Comparison of ENCODE assay signal across 26 cellular contexts in the genomic region with DNA sequence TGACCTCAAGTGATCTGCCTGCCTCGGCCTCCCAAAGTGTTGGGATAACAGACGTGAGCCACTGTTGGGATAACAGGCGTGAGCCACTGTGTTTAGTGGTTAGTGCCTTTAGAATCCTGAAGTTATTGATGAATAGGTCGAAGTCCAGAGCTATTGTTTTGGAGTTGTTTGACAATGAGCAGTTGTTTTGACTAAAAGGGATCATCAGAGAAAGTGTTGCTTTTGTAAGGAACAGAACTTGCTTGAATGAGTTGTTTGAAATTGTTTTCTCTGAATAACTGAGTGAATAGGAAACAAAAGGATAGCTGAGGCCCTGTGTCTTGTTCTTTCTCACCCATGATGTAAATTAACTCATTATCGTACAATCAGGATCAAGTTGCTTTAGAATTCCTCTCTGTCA. TPM values are rescaled to one million over a fixed set of nuclear protein-coding genes. Genes with fewer than 3 reads are reported as not detected.
DNase-seq lines count a peak whose midpoint lies in the region; ATAC-seq, FAIRE-seq and TF ChIP-seq lines count a peak whose summit lies in the region.
"Had no signal": no experiment of that assay in that cellular context is flagged by ENCODE, and none has a peak within 500 bp of the region (broad histone marks: within the 10 kb centered on the region; RNA-seq: fewer than 3 reads in every experiment).

No MANE protein-coding gene starts in this region.

- no peaks in the 10 kb centered on the region for H3F3A ChIP-seq in smooth muscle cell (ENCODE audit: low read depth)

- intact Hi-C loops in HepG2 (cut with micrococcal nuclease; ENCODE audit: unreplicated experiment): no loop called here
- intact Hi-C loops in right lobe of liver (cut with DNase I): no loop called here
- intact Hi-C loops in pancreas (cut with DNase I): no loop called here

- H3K4me3 ChIP-seq in HepG2 (replicated peaks in 1 of 3; ENCODE audit: insufficient read depth in 1 of 3, low read depth in 2 of 3, low read length in 3 of 3): no peak overlapping the region
- no peak overlapping the region for H3K4me3 ChIP-seq in right lobe of liver
- no peak overlapping the region for H3K4me3 ChIP-seq in smooth muscle cell
- H3K4me3 ChIP-seq in pancreas: no peak overlapping the region
- H3K4me3 ChIP-seq: A549, GM23338 had no signal

- ATAC-seq in HepG2 (no peak), right lobe of liver (no peak), GM18498 (IDR thresholded peaks at IDR 0.05; ENCODE audit: unreplicated experiment) (no peak), pancreas (no peak)
- ATAC-seq: A549, GM23338, HCT116 had no signal

- H3K9ac ChIP-seq in HepG2 (ENCODE audit: insufficient read depth, low read depth, low read length): no peak overlapping the region
- no peak overlapping the region for H3K9ac ChIP-seq in smooth muscle cell (ENCODE audit: low read depth)

- in situ Hi-C loops in HepG2 (cut with HindIII; ENCODE audit: extremely low pct_ligation_motif_present, low pct_unique_long_range_greater_than_20kb): no loop called here

- TF ChIP-seq EP300 in HepG2 (IDR thresholded peaks at IDR 0.05; ENCODE audit: low read depth in 2 of 2, low read length in 2 of 2) (no peak), HepG2 (CRISPR knock-in tag; IDR thresholded peaks at IDR 0.05; ENCODE audit: borderline replicate concordance) (no peak)

- H3K27ac ChIP-seq in HepG2 (ENCODE audit: extremely low read length, insufficient read depth, low read length): no peak overlapping the region
- H3K27ac ChIP-seq in right lobe of liver: no peak overlapping the region
- no peak overlapping the region for H3K27ac ChIP-seq in smooth muscle cell (ENCODE audit: low read depth)
- no peak overlapping the region for H3K27ac ChIP-seq in pancreas
- H3K27ac ChIP-seq: 22Rv1, A549, C4-2B, HL-60 had no signal

- H2AFZ ChIP-seq in HepG2 (ENCODE audit: low read length) (no peak overlapping the region), smooth muscle cell (ENCODE audit: low read depth) (no peak overlapping the region)
- H2AFZ ChIP-seq: GM23338 had no signal

- POLR2A ChIA-PET in HepG2 (lab: Yijun Ruan, JAX): no interaction called here

- TF ChIP-seq CTCF in HepG2 (CRISPR knock-in tag; IDR thresholded peaks at IDR 0.05) (no peak), right lobe of liver (IDR thresholded peaks at IDR 0.05) (no peak), smooth muscle cell (IDR thresholded peaks at IDR 0.05; ENCODE audit: borderline replicate concordance, insufficient read depth, poor library complexity, severe bottlenecking) (no peak), pancreas (IDR thresholded peaks at IDR 0.05) (no peak)

- FAIRE-seq in HepG2 (lab: Jason Lieb, UNC): no peak
- no peak for FAIRE-seq in pancreas (lab: Jason Lieb, UNC)
- FAIRE-seq: A549, D721Med, GM12892, H54 had no signal

- 0 out of 2 replicates have a peak, but pooled peaks cover 2% of the 10 kb centered on the region for H4K20me1 ChIP-seq in HepG2 (ENCODE audit: insufficient read depth, low read length)
- H4K20me1 ChIP-seq in smooth muscle cell (ENCODE audit: low read depth): no peaks in the 10 kb centered on the region

- H3K4me1 ChIP-seq in HepG2 (ENCODE audit: insufficient read depth, low read length) (peaks cover 24% of the 10 kb centered on the region), right lobe of liver (no peaks in the 10 kb centered on the region), smooth muscle cell (ENCODE audit: low read depth) (no peaks in the 10 kb centered on the region), pancreas (no peaks in the 10 kb centered on the region)
- H3K4me1 ChIP-seq: A549, Caco-2 had no signal

- BruUV-seq in HepG2 (replicated peaks; lab: Mats Ljungman, UMichigan): no TSS peak

- H3K9me3 ChIP-seq in HepG2 (ENCODE audit: low read length) (no peaks in the 10 kb centered on the region), right lobe of liver (no peaks in the 10 kb centered on the region), smooth muscle cell (replicated peaks; ENCODE audit: low read depth) (no peaks in the 10 kb centered on the region), pancreas (no peaks in the 10 kb centered on the region)
- H3K9me3 ChIP-seq: A549, Caco-2 had no signal

- CTCF ChIA-PET in HepG2 (lab: Yijun Ruan, JAX; ENCODE audit: low intra/inter-chr PET ratio, low total read pairs): no interaction called here

- H3K79me2 ChIP-seq in HepG2 (ENCODE audit: insufficient read depth, low read length) (no peaks in the 10 kb centered on the region), smooth muscle cell (ENCODE audit: low read depth) (no peaks in the 10 kb centered on the region)

- no peak overlapping the region for H3K4me2 ChIP-seq in HepG2 (ENCODE audit: low read depth, low read length)
- H3K4me2 ChIP-seq in smooth muscle cell: no peak overlapping the region
- H3K4me2 ChIP-seq: A549, GM23338 had no signal

- TF ChIP-seq POLR2A in HepG2 (IDR thresholded peaks at IDR 0.05; ENCODE audit: insufficient read depth in 1 of 2, low read depth in 2 of 2, low read length in 2 of 2) (no peak), right lobe of liver (IDR thresholded peaks at IDR 0.05) (no peak)

- TF ChIP-seq RAD21 in HepG2 (CRISPR knock-in tag; IDR thresholded peaks at IDR 0.05): no peak

- DNase-seq in HepG2 (ENCODE audit: low spot score) (peak; percentile 2), right lobe of liver (no peak), medulla oblongata (ENCODE audit: extremely low spot score) (peak; percentile 48), putamen (ENCODE audit: low spot score) (peak; percentile 2), smooth muscle cell (lab: John Stamatoyannopoulos, UW; ENCODE audit: unreplicated experiment) (no peak), mesenteric fat pad (ENCODE audit: low spot score) (no peak), pancreas (no peak)
- DNase-seq: AML-193; Caco-2; CD4-positive, alpha-beta T cell; DMS153; DMS79; GDM1; HFFc6; IMR-90 had no signal

- no peaks in the 10 kb centered on the region for H3K27me3 ChIP-seq in HepG2 (ENCODE audit: control insufficient read depth in 1 of 2, insufficient read depth in 2 of 2, low read length in 2 of 2)
- H3K27me3 ChIP-seq in right lobe of liver: no peaks in the 10 kb centered on the region
- no peaks in the 10 kb centered on the region for H3K27me3 ChIP-seq in smooth muscle cell (ENCODE audit: low read depth)
- no peaks in the 10 kb centered on the region for H3K27me3 ChIP-seq in pancreas

- peaks cover 4 to 52% of the 10 kb centered on the region in 2 experiments; a peak in 3 of 5 replicates for H3K36me3 ChIP-seq in HepG2 (replicated peaks in 1 of 2; ENCODE audit: control insufficient read depth in 1 of 2, insufficient read depth in 2 of 2, low read length in 2 of 2)
- H3K36me3 ChIP-seq in right lobe of liver: peaks cover 0 to 20% (median 0%) of the 10 kb centered on the region in 4 donors
- H3K36me3 ChIP-seq in smooth muscle cell (ENCODE audit: low read depth): no peaks in the 10 kb centered on the region
- H3K36me3 ChIP-seq in pancreas: peaks cover 0 to 4% (median 0%) of the 10 kb centered on the region in 3 donors

- 85% methylated on average over 5 of the region's 5 CpGs for WGBS in HepG2 (ENCODE audit: low lambda C conversion rate)
- WGBS in right lobe of liver (ENCODE audit: insufficient coverage, low coverage, low lambda C conversion rate, missing lambda C conversion rate): 94% methylated on average over 5 of the region's 5 CpGs
- WGBS in smooth muscle cell (ENCODE audit: low lambda C conversion rate): 93% methylated on average over 5 of the region's 5 CpGs
- 90 to 93% methylated on average over 5 of the region's 5 CpGs for WGBS in pancreas, 2 donors

RNA-seq across cellular contexts. Expression of a gene that starts 46.6 kb away (rescaled TPM):
- total RNA-seq in HepG2 (2016; rRNA removed; fragmentation: Illumina TruSeq; extraction: Trizol): 58.9 and 68.2 TPM in 2 replicates
- total RNA-seq in HepG2 (2016; cell fraction: cytosol; rRNA removed; fragmentation: Illumina TruSeq; extraction: Trizol; ENCODE audit: low read depth): 48.9 and 56.1 TPM in 2 replicates
- 56.6 and 61.3 TPM in 2 replicates for total RNA-seq in HepG2 (2016; cell fraction: insoluble cytoplasmic fraction; rRNA removed; fragmentation: Illumina TruSeq; extraction: Trizol)
- 42.1 and 42.4 TPM in 2 replicates for total RNA-seq in HepG2 (2016; cell fraction: membrane; rRNA removed; fragmentation: Illumina TruSeq; extraction: Trizol)
- 41.0 and 44.0 TPM in 2 replicates for total RNA-seq in HepG2 (2016; cell fraction: nucleus; rRNA removed; fragmentation: Illumina TruSeq; extraction: Trizol)
- 28.7 and 34.0 TPM in 2 replicates for polyA plus RNA-seq in HepG2 (2011; rRNA removed)
- polyA plus RNA-seq in HepG2 (2011; cell fraction: cytosol; rRNA removed): 22.7 and 27.0 TPM in 2 replicates
- 15.4 and 18.1 TPM in 2 replicates for polyA plus RNA-seq in HepG2 (2011; cell fraction: nucleus; rRNA removed)
- 24.0 and 32.6 TPM in 2 replicates for polyA plus RNA-seq in HepG2 (2012)
- 8.2 and 10.7 TPM in 2 replicates for polyA plus RNA-seq in HepG2 (2016; cell fraction: cytosol; fragmentation: Illumina TruSeq; extraction: Trizol; ENCODE audit: low read depth)
- 50.2 and 51.7 TPM in 2 replicates for polyA plus RNA-seq in HepG2 (2016; cell fraction: insoluble cytoplasmic fraction; fragmentation: Illumina TruSeq; extraction: Trizol; ENCODE audit: low read depth)
- polyA plus RNA-seq in HepG2 (2016; cell fraction: membrane; fragmentation: Illumina TruSeq; extraction: Trizol; ENCODE audit: low read depth): 14.4 and 16.2 TPM in 2 replicates
- polyA plus RNA-seq in HepG2 (2016; cell fraction: nucleus; fragmentation: Illumina TruSeq; extraction: Trizol; ENCODE audit: insufficient read depth, low read depth): 50.9 and 58.2 TPM in 2 replicates
- polyA minus RNA-seq in HepG2 (2011; rRNA and poly(A)+ RNA removed; ENCODE audit: low replicate concordance): 24.3 and 32.4 TPM in 2 replicates
- polyA minus RNA-seq in HepG2 (2011; cell fraction: cytosol; rRNA and poly(A)+ RNA removed): 22.4 and 24.4 TPM in 2 replicates
- 50.0 and 63.9 TPM in 2 replicates for polyA minus RNA-seq in HepG2 (2011; cell fraction: nucleus; rRNA and poly(A)+ RNA removed)
- total RNA-seq in right lobe of liver: 10 to 100 TPM; 15.8 to 19.7 (median 16.6) TPM
- 37.9 and 39.8 TPM in 2 replicates for total RNA-seq in smooth muscle cell
- polyA plus RNA-seq in smooth muscle cell: 24.0 TPM in 2 replicates
- 15.8 TPM for total RNA-seq in mesenteric fat pad
- 10 to 100 TPM in 5 of 6 donors, 1 to 10 TPM in 1; 9.5 to 22.3 (median 15.6) TPM for total RNA-seq in pancreas
- 10 to 100 TPM; 10.9 to 20.5 TPM for polyA plus RNA-seq in pancreas

RNA-seq across cellular contexts. Expression of a gene that starts 47.5 kb away (rescaled TPM):
- total RNA-seq in HepG2 (2016; rRNA removed; fragmentation: Illumina TruSeq; extraction: Trizol) (not detected in 2 replicates), right lobe of liver (under 1 TPM in 2 of 6 experiments, not detected in 4; 0.07 to 0.14 TPM), smooth muscle cell (not detected in 2 replicates), mesenteric fat pad (not detected), pancreas (not detected)
- not detected in 2 replicates for total RNA-seq in HepG2 (2016; cell fraction: cytosol; rRNA removed; fragmentation: Illumina TruSeq; extraction: Trizol; ENCODE audit: low read depth)
- 0.04 TPM in 1 of 2 replicates, not detected in the other for total RNA-seq in HepG2 (2016; cell fraction: insoluble cytoplasmic fraction; rRNA removed; fragmentation: Illumina TruSeq; extraction: Trizol)
- total RNA-seq in HepG2 (2016; cell fraction: membrane; rRNA removed; fragmentation: Illumina TruSeq; extraction: Trizol): not detected in 2 replicates
- total RNA-seq in HepG2 (2016; cell fraction: nucleus; rRNA removed; fragmentation: Illumina TruSeq; extraction: Trizol): not detected in 2 replicates
- polyA plus RNA-seq in HepG2 (2011; rRNA removed) (0.05 and 0.07 TPM in 2 replicates), smooth muscle cell (not detected in 2 replicates), pancreas (under 1 TPM in 1 of 2 donors, not detected in 1; 0.02 TPM)
- polyA plus RNA-seq in HepG2 (2011; cell fraction: cytosol; rRNA removed): 0.03 TPM in 2 replicates
- polyA plus RNA-seq in HepG2 (2011; cell fraction: nucleus; rRNA removed): 0.23 and 0.38 TPM in 2 replicates
- 0.08 and 0.11 TPM in 2 replicates for polyA plus RNA-seq in HepG2 (2012)
- not detected in 2 replicates for polyA plus RNA-seq in HepG2 (2016; cell fraction: cytosol; fragmentation: Illumina TruSeq; extraction: Trizol; ENCODE audit: low read depth)
- polyA plus RNA-seq in HepG2 (2016; cell fraction: insoluble cytoplasmic fraction; fragmentation: Illumina TruSeq; extraction: Trizol; ENCODE audit: low read depth): not detected in 2 replicates
- polyA plus RNA-seq in HepG2 (2016; cell fraction: membrane; fragmentation: Illumina TruSeq; extraction: Trizol; ENCODE audit: low read depth): not detected in 2 replicates
- not detected in 2 replicates for polyA plus RNA-seq in HepG2 (2016; cell fraction: nucleus; fragmentation: Illumina TruSeq; extraction: Trizol; ENCODE audit: insufficient read depth, low read depth)
- polyA minus RNA-seq in HepG2 (2011; rRNA and poly(A)+ RNA removed; ENCODE audit: low replicate concordance): 0.09 and 0.24 TPM in 2 replicates
- polyA minus RNA-seq in HepG2 (2011; cell fraction: cytosol; rRNA and poly(A)+ RNA removed): not detected in 2 replicates
- 0.25 and 0.39 TPM in 2 replicates for polyA minus RNA-seq in HepG2 (2011; cell fraction: nucleus; rRNA and poly(A)+ RNA removed)
- total RNA-seq: CD4-positive, alpha-beta T cell; HFFc6; HT1080; IMR-90 had no signal
- polyA plus RNA-seq: GM23338, IMR-90 had no signal

Comparison
In these comparisons a context has a peak if more than half of its experiments do, and no peak if none do; other contexts are left out.
1. DNase-seq: peak in HepG2 (single experiment), medulla oblongata (single experiment) and putamen (single experiment); none in right lobe of liver (0 of 3), smooth muscle cell (single experiment), mesenteric fat pad (single experiment) and pancreas (0 of 6).